ENCODE assay signal across 18 cellular contexts in genomic region chr20:12255571-12255970, GRCh38.
DNase-seq lines count a peak whose midpoint lies in the region; ATAC-seq and TF ChIP-seq lines count a peak whose summit lies in the region.
"Had no signal": no experiment of that assay in that cellular context is flagged by ENCODE, and none has a peak within 500 bp of the region (broad histone marks: within the 10 kb centered on the region; RNA-seq: fewer than 3 reads in every experiment).

No MANE protein-coding gene starts in this region.

- no peaks in the 10 kb centered on the region for H3K27me3 ChIP-seq in dorsolateral prefrontal cortex
- H3K27me3 ChIP-seq: BLaER1 had no signal

- no peak overlapping the region for H3K4me3 ChIP-seq in dorsolateral prefrontal cortex
- H3K4me3 ChIP-seq: BLaER1 had no signal

- peak in 32 of 56 donors; percentile 7 to 57 (median 34) for TF ChIP-seq CTCF in dorsolateral prefrontal cortex (IDR thresholded peaks at IDR 0.05 in 54 of 56, conservative IDR thresholded peaks at IDR 0.05 in 2 of 56; ENCODE audit: low read depth in 1 of 56, partially characterized antibody in 56 of 56)

- H3K27ac ChIP-seq in dorsolateral prefrontal cortex, result no peak overlapping the region
- H3K27ac ChIP-seq: 22Rv1, BLaER1 had no signal

- DNase-seq in DMS53 (lab: John Stamatoyannopoulos, UW), result peak; percentile 5
- DNase-seq in DMS53 treated with DMSO at 0.1 percent for 48 hours (lab: John Stamatoyannopoulos, UW; ENCODE audit: unreplicated experiment), result no peak
- peak; percentile 61 for DNase-seq in MV-4-11 (lab: John Stamatoyannopoulos, UW)
- peak in 1 of 10 donors; percentile 33 for DNase-seq in dorsolateral prefrontal cortex
- DNase-seq in medulla oblongata (ENCODE audit: extremely low spot score), result peak; percentile 27
- no peak for DNase-seq in DMS153 (lab: John Stamatoyannopoulos, UW)
- DNase-seq: CD8-positive, alpha-beta memory T cell; EL; Kasumi-1; NCI-H1092 treated with DMSO at 0.1 percent for 48 hours; NCI-H1694; NCI-H2107; NCI-H226; SHP77 had no signal

- ATAC-seq in GM19023 (IDR thresholded peaks at IDR 0.05; ENCODE audit: unreplicated experiment) (no peak), GM21360 (IDR thresholded peaks at IDR 0.05; ENCODE audit: unreplicated experiment) (no peak)

- intact Hi-C loops in dorsolateral prefrontal cortex (cut with DNase I), result no loop called here

Comparison
In these comparisons a context has a peak if more than half of its experiments do, and no peak if none do; other contexts are left out.
1. DNase-seq: peak in DMS53 (single experiment), MV-4-11 (single experiment) and medulla oblongata (single experiment); none in DMS53 treated with DMSO at 0.1 percent for 48 hours (single experiment) and DMS153 (single experiment).